15 cellular contexts compared by ENCODE assay signal in genomic region chr21:41358193-41359166, GRCh38. TPM values are rescaled to one million over a fixed set of nuclear protein-coding genes. Genes with fewer than 3 reads are reported as not detected.
"Had no signal": no experiment of that assay in that cellular context is flagged by ENCODE, and none has a peak within 500 bp of the region (broad histone marks: within the 10 kb centered on the region; RNA-seq: fewer than 3 reads in every experiment).

No MANE protein-coding gene starts in this region.

- H3K9me3 ChIP-seq: gastrocnemius medialis, heart right ventricle, neutrophil, SK-N-SH had no signal

- H3K4me1 ChIP-seq: gastrocnemius medialis had no signal

- H3K9me3 Mint-ChIP-seq: activated naive CD8-positive, alpha-beta T cell treated with anti-CD3 and anti-CD28 coated beads, Interleukin-2, amount 10 ng/mL, durations not matched to agents 7 days and 5 days; mesothelial cell of epicardium; stimulated activated naive B cell treated with anti-CD40 and anti-IgM and Interleukin-4, amounts not matched to agents 10 μg/mL and 1 μg/mL and 100 μg/mL, for 72 hours had no signal

- H3K9me2 ChIP-seq: SK-N-SH had no signal

- H3K27me3 ChIP-seq: neutrophil had no signal

- H3K4me2 ChIP-seq: SK-N-SH, smooth muscle cell had no signal

- H3K27me3 Mint-ChIP-seq: stimulated activated naive B cell treated with anti-CD40 and anti-IgM and Interleukin-4, amounts not matched to agents 10 μg/mL and 1 μg/mL and 100 μg/mL, for 72 hours had no signal

- H3K27ac Mint-ChIP-seq: mesothelial cell of epicardium; stimulated activated naive B cell treated with anti-CD40 and anti-IgM and Interleukin-4, amounts not matched to agents 10 μg/mL and 1 μg/mL and 100 μg/mL, for 72 hours had no signal

- H3K36me3 Mint-ChIP-seq: mesothelial cell of epicardium; stimulated activated naive B cell treated with anti-CD40 and anti-IgM and Interleukin-4, amounts not matched to agents 10 μg/mL and 1 μg/mL and 100 μg/mL, for 72 hours had no signal

- H3K27ac ChIP-seq: gastrocnemius medialis, heart right ventricle, neutrophil had no signal

- H3K4me3 ChIP-seq: gastrocnemius medialis, heart right ventricle, smooth muscle cell had no signal

- DNase-seq: activated CD4-positive, alpha-beta T cell treated with anti-CD3 and anti-CD28 coated beads for 48 hours; activated gamma-delta T cell treated with Interleukin-2 at 50 U/mL for 16 hours; activated naive CD8-positive, alpha-beta T cell treated with anti-CD3 and anti-CD28 coated beads, Interleukin-2, amount 10 ng/mL, durations not matched to agents 7 days and 5 days; activated T-cell treated with anti-CD3 and anti-CD28 coated beads, Interleukin-2, amount 50 U/mL, for 48 hours; effector CD4-positive, alpha-beta T cell; gastrocnemius medialis; heart right ventricle; SK-N-SH; stimulated activated naive B cell treated with anti-CD40 and anti-IgM and Interleukin-4, amounts not matched to agents 10 μg/mL and 1 μg/mL and 100 μg/mL, for 72 hours had no signal

- H3K4me3 Mint-ChIP-seq: activated naive CD8-positive, alpha-beta T cell treated with anti-CD3 and anti-CD28 coated beads, Interleukin-2, amount 10 ng/mL, durations not matched to agents 7 days and 5 days; mesothelial cell of epicardium; stimulated activated naive B cell treated with anti-CD40 and anti-IgM and Interleukin-4, amounts not matched to agents 10 μg/mL and 1 μg/mL and 100 μg/mL, for 72 hours had no signal

- H3K4me1 Mint-ChIP-seq: mesothelial cell of epicardium had no signal

- FAIRE-seq: colon, keratinocyte had no signal

- H3K9ac ChIP-seq: SK-N-SH had no signal

- H3K36me3 ChIP-seq: gastrocnemius medialis had no signal

RNA-seq across cellular contexts. Expression of gene FAM3B, which starts 41.9 kb away (rescaled TPM):
- total RNA-seq: activated naive CD8-positive, alpha-beta T cell treated with anti-CD3 and anti-CD28 coated beads, Interleukin-2, amount 10 ng/mL, durations not matched to agents 7 days and 5 days; gastrocnemius medialis; smooth muscle cell; T-helper 1 cell treated with Interleukin-12 subunit alpha and Interleukin-12 subunit beta and Interleukin-4 antibody, amounts not matched to agents 30 ng/mL and 1 ng/mL, for 36 hours had no signal
- polyA plus RNA-seq: keratinocyte, SK-N-SH had no signal
